In genomic region chr17:8117367-8117979, GRCh38 we compare ENCODE assay signal across 1 cellular context.
TF ChIP-seq lines count a peak whose summit lies in the region.

No MANE protein-coding gene starts in this region.

TF ChIP-seq in SK-N-SH treated with all-trans-retinoic acid at 6 μM for 48 hours, 23 proteins besides CTCF, POLR2A, EP300 and RAD21 (continued from another document):
- TF ChIP-seq POU6F1 (CRISPR knock-in tag; IDR thresholded peaks at IDR 0.05; ENCODE audit: borderline replicate concordance, low read depth) (no peak), CSRNP3 (CRISPR knock-in tag; IDR thresholded peaks at IDR 0.05) (no peak), ARNTL (CRISPR knock-in tag; IDR thresholded peaks at IDR 0.05; ENCODE audit: borderline replicate concordance, low read depth) (no peak), ZC3H10 (CRISPR knock-in tag; IDR thresholded peaks at IDR 0.05) (no peak), ZNF70 (CRISPR knock-in tag; IDR thresholded peaks at IDR 0.05) (no peak), CREB5 (CRISPR knock-in tag; IDR thresholded peaks at IDR 0.05; ENCODE audit: low read depth) (no peak), RARB (CRISPR knock-in tag; IDR thresholded peaks at IDR 0.05) (no peak)
